In the genomic region with DNA sequence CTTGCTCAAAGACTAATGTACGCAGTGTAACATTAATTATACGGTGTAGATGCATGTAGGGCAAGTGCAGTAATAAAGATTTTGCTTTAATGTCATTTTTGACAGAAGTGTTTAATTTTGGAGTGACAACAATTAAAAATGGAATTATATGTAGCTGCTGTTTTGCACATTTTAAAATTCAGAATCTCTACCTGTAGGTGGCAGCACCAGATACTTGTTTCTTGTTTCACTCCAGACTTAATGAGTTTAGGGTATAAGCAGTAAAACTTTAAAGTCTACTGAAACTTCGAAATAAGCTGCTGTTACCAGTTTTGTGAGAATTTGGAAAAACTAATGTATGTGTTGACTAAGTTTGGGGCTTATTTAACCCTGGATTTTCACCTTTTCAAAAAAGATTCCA, we compare ENCODE assay signal across 8 cellular contexts.
DNase-seq lines count a peak whose midpoint lies in the region; ATAC-seq and TF ChIP-seq lines count a peak whose summit lies in the region.

No MANE protein-coding gene starts in this region.

- in situ Hi-C loops in ACHN (cut with HindIII; ENCODE audit: low pct_ligation_motif_present, low pct_unique_long_range_greater_than_20kb, low sequenced_read_pairs), result no loop called here

- TF ChIP-seq CTCF in osteocyte (IDR thresholded peaks at IDR 0.05), result peak; percentile 74

- ATAC-seq in Right ventricle myocardium inferior, result no peak

- H3K36me3 Mint-ChIP-seq in osteocyte (ENCODE audit: unreplicated experiment), result peaks cover 7% of the 10 kb centered on the region

- peaks cover 5% of the 10 kb centered on the region for H3K4me1 Mint-ChIP-seq in osteocyte (ENCODE audit: unreplicated experiment)

- no peaks in the 10 kb centered on the region for H3K9me3 Mint-ChIP-seq in osteocyte (ENCODE audit: unreplicated experiment)

- DNase-seq in ACHN, result peak; percentile 28
- peak; percentile 11 for DNase-seq in GM03348 (ENCODE audit: low spot score)
- peak; percentile 12 for DNase-seq in NCI-H748 treated with DMSO at 0.1 percent for 48 hours (lab: John Stamatoyannopoulos, UW)
- peak; percentile 21 to 34 for DNase-seq in dermis microvascular lymphatic vessel endothelial cell (ENCODE audit: low read depth in 2 of 2)
- DNase-seq in osteocyte (ENCODE audit: extremely low spot score, unreplicated experiment), result no peak
- no peak for DNase-seq in HPDE6-E6E7 (ENCODE audit: extremely low spot score)
- DNase-seq in D341Med (ENCODE audit: low spot score), result no peak
- DNase-seq in Right ventricle myocardium inferior (ENCODE audit: missing footprints), result no peak

- intact Hi-C loops in Right ventricle myocardium inferior (cut with DNase I), result loop anchor here (2.0 to 10.0 kb wide), 2 partner anchors 166 to 304 kb away; no protein-coding TSS in a partner anchor

- H3K27me3 Mint-ChIP-seq in osteocyte (ENCODE audit: unreplicated experiment), result no peaks in the 10 kb centered on the region

- H3K4me3 Mint-ChIP-seq in osteocyte (ENCODE audit: unreplicated experiment), result no peak overlapping the region

- H3K27ac Mint-ChIP-seq in osteocyte (ENCODE audit: unreplicated experiment), result no peak overlapping the region

Comparison
In these comparisons a context has a peak if more than half of its experiments do, and no peak if none do; other contexts are left out.
1. DNase-seq: peak in ACHN (single experiment), GM03348 (single experiment), NCI-H748 treated with DMSO at 0.1 percent for 48 hours (single experiment) and dermis microvascular lymphatic vessel endothelial cell (2 of 2); none in osteocyte (single experiment), HPDE6-E6E7 (single experiment), D341Med (single experiment) and Right ventricle myocardium inferior (single experiment).